9 cellular contexts compared by ENCODE assay signal in the genomic region with DNA sequence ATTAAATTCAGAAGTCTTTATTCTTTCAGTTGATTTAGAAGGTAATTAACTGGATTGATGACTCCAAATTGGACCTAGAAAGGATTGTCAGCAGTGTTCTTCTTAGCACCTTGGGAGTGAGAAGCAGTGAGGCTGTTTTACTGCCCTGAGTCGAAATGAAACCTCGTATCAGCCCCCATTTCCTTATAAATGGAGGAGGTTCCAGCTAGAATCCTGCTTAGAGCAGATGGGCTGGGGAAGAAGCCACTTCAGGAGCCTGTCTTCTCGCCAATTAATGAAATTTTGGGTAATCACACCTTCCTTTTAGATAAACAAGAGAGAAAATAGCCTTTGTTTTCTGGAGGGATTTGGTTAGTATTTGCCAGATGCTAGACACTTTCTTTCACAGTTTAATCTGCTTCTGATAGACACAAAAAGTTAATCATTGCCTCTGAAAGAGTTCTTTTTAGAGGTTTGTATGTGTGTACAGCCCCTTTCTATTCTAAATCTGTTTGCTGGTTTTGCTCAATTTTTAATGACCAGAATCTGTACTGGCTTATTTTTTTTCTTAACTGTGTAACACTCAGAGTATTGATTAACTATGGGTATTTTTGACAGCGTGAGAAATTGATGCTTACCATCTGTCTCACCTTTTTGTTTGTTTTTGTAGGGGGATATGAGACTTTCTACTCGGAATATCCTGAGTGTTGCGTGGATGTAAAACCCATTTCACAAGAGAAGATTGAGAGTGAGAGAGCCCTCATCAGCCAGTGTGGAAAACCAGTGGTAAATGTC. TPM values are rescaled to one million over a fixed set of nuclear protein-coding genes. Genes with fewer than 3 reads are reported as not detected.
A peak's percentile ranks its signal among the peaks of the same experiment; 100 is the strongest.
DNase-seq lines count a peak whose midpoint lies in the region; ATAC-seq and TF ChIP-seq lines count a peak whose summit lies in the region.
"Had no signal": no experiment of that assay in that cellular context is flagged by ENCODE, and none has a peak within 500 bp of the region (broad histone marks: within the 10 kb centered on the region; RNA-seq: fewer than 3 reads in every experiment).

No MANE protein-coding gene starts in this region.

- H3K36me3 ChIP-seq in HAP-1 (replicated peaks), result no peaks in the 10 kb centered on the region

- H3K36me3 Mint-ChIP-seq in IgD-negative memory B cell (peaks cover 3% of the 10 kb centered on the region), chondrocyte (ENCODE audit: low read depth) (peaks cover 10% of the 10 kb centered on the region), osteocyte (ENCODE audit: unreplicated experiment) (peaks cover 11% of the 10 kb centered on the region)

- no peaks in the 10 kb centered on the region for H3K9me3 Mint-ChIP-seq in IgD-negative memory B cell
- no peaks in the 10 kb centered on the region for H3K9me3 Mint-ChIP-seq in chondrocyte (ENCODE audit: low read depth)
- no peaks in the 10 kb centered on the region for H3K9me3 Mint-ChIP-seq in osteocyte (ENCODE audit: unreplicated experiment)

- H3K27me3 Mint-ChIP-seq in IgD-negative memory B cell (peaks cover 20% of the 10 kb centered on the region), chondrocyte (ENCODE audit: low read depth) (no peaks in the 10 kb centered on the region), osteocyte (ENCODE audit: unreplicated experiment) (no peaks in the 10 kb centered on the region)

- ATAC-seq in HG03457 (IDR thresholded peaks at IDR 0.05; ENCODE audit: unreplicated experiment) (no peak), HG03097 (IDR thresholded peaks at IDR 0.05; ENCODE audit: low FRiP score, unreplicated experiment) (no peak)

- H3K27me3 ChIP-seq in HAP-1 (ENCODE audit: low read depth), result no peaks in the 10 kb centered on the region

- H3K4me1 ChIP-seq in HAP-1, result peaks cover 3% of the 10 kb centered on the region

- H3K4me3 Mint-ChIP-seq in IgD-negative memory B cell (peak overlapping the region in 3 of 4 donors; percentile 47 to 86 (median 47)), chondrocyte (ENCODE audit: unreplicated experiment) (no peak overlapping the region), osteocyte (ENCODE audit: unreplicated experiment) (peak overlapping the region; percentile 16)

- in situ Hi-C loops in HAP-1 (cut with MboI; ENCODE audit: low sequenced_read_pairs), result no loop called here

- peaks cover 30 to 49% (median 49%) of the 10 kb centered on the region in 3 donors for H3K4me1 Mint-ChIP-seq in IgD-negative memory B cell
- peaks cover 57% of the 10 kb centered on the region for H3K4me1 Mint-ChIP-seq in chondrocyte (ENCODE audit: low read depth)
- H3K4me1 Mint-ChIP-seq in osteocyte (ENCODE audit: unreplicated experiment), result peaks cover 62% of the 10 kb centered on the region

- TF ChIP-seq CTCF in GM12875 (IDR thresholded peaks at IDR 0.05; ENCODE audit: borderline replicate concordance, insufficient read depth, low read depth, low read length) (no peak), chondrocyte (IDR thresholded peaks at IDR 0.05) (no peak), osteocyte (IDR thresholded peaks at IDR 0.05) (no peak)

- H3K4me3 ChIP-seq in GM12875 (ENCODE audit: low read depth, low read length), result peak overlapping the region; percentile 33
- H3K4me3 ChIP-seq in HAP-1, result no peak overlapping the region

- H3K27ac Mint-ChIP-seq in IgD-negative memory B cell (peak overlapping the region; percentile 48 to 95 (median 84)), chondrocyte (ENCODE audit: unreplicated experiment) (peak overlapping the region; percentile 27), osteocyte (ENCODE audit: unreplicated experiment) (peak overlapping the region; percentile 68)

- DNase-seq in chondrocyte (ENCODE audit: low spot score), result no peak
- no peak for DNase-seq in osteocyte (ENCODE audit: extremely low spot score, unreplicated experiment)
- DNase-seq in HAP-1 (ENCODE audit: low spot score in 2 of 2), result no peak
- no peak for DNase-seq in NCI-H2107 (lab: John Stamatoyannopoulos, UW)
- DNase-seq: stimulated activated CD4-positive, alpha-beta T cell treated with anti-CD3 and anti-CD28 coated beads, Interleukin-4, amount 100 ng/mL, for 24 hours had no signal

- no peaks in the 10 kb centered on the region for H3K9me3 ChIP-seq in HAP-1

RNA-seq across cellular contexts. Expression of a gene that starts 4.6 kb away (rescaled TPM):
- polyA plus RNA-seq in IgD-negative memory B cell, result 3.7 TPM
- total RNA-seq in chondrocyte (4.8 to 9.7 TPM (median 8.7 TPM) in 3 replicates), osteocyte (11.0 and 16.1 TPM in 2 replicates)

Comparison
In these comparisons a context has a peak if more than half of its experiments do, and no peak if none do; other contexts are left out.
1. H3K27ac Mint-ChIP-seq: peak in every context shown above with its lines; median percentile 84 in IgD-negative memory B cell; 68 in osteocyte; 27 in chondrocyte.